In genomic region chr2:234422895-234423505, GRCh38 we compare ENCODE assay signal across 9 cellular contexts.
DNase-seq lines count a peak whose midpoint lies in the region; TF ChIP-seq lines count a peak whose summit lies in the region.
"Had no signal": no experiment of that assay in that cellular context is flagged by ENCODE, and none has a peak within 500 bp of the region (broad histone marks: within the 10 kb centered on the region; RNA-seq: fewer than 3 reads in every experiment).

No MANE protein-coding gene starts in this region.

- H3K36me3 ChIP-seq in hepatocyte (replicated peaks; ENCODE audit: insufficient read depth, low read depth) (no peaks in the 10 kb centered on the region), tibial artery (no peaks in the 10 kb centered on the region), MM.1S (replicated peaks; ENCODE audit: insufficient read depth, low read length) (no peaks in the 10 kb centered on the region)

- H3K9me3 Mint-ChIP-seq in activated T-cell treated with anti-CD3 and anti-CD28 coated beads, Interleukin-2, amount 50 U/mL, for 24 hours, result peaks cover 9% of the 10 kb centered on the region

- TF ChIP-seq CTCF in hepatocyte (IDR thresholded peaks at IDR 0.05; ENCODE audit: poor library complexity), result no peak
- TF ChIP-seq CTCF in tibial artery (IDR thresholded peaks at IDR 0.05), result no peak
- TF ChIP-seq CTCF in MM.1S (IDR thresholded peaks at IDR 0.05; ENCODE audit: low read length), result no peak

- no peaks in the 10 kb centered on the region for H3K27me3 Mint-ChIP-seq in activated T-cell treated with anti-CD3 and anti-CD28 coated beads, Interleukin-2, amount 50 U/mL, for 24 hours

- H3K9me2 ChIP-seq in hepatocyte (replicated peaks; ENCODE audit: insufficient read depth) (no peaks in the 10 kb centered on the region), MM.1S (replicated peaks; ENCODE audit: insufficient read depth, low read length) (no peaks in the 10 kb centered on the region)

- H3K27ac ChIP-seq in hepatocyte, result peak overlapping the region; percentile 80
- H3K27ac ChIP-seq in tibial artery, result no peak overlapping the region
- no peak overlapping the region for H3K27ac ChIP-seq in MM.1S (ENCODE audit: low read length)
- H3K27ac ChIP-seq: 22Rv1 had no signal

- H3K27ac Mint-ChIP-seq in activated T-cell treated with anti-CD3 and anti-CD28 coated beads, Interleukin-2, amount 50 U/mL, for 24 hours, result peak overlapping the region; percentile 71

- WGBS in hepatocyte (ENCODE audit: low lambda C conversion rate, missing lambda C conversion rate), result 93% methylated on average over 8 of the region's 8 CpGs

- H2AFZ ChIP-seq in hepatocyte, result no peak overlapping the region
- H2AFZ ChIP-seq in MM.1S (ENCODE audit: low read length), result no peak overlapping the region

- H4K20me1 ChIP-seq in hepatocyte (ENCODE audit: insufficient read depth, poor library complexity, severe bottlenecking) (no peaks in the 10 kb centered on the region), MM.1S (ENCODE audit: insufficient read depth, low read length) (no peaks in the 10 kb centered on the region)

- no peaks in the 10 kb centered on the region for H3K36me3 Mint-ChIP-seq in activated T-cell treated with anti-CD3 and anti-CD28 coated beads, Interleukin-2, amount 50 U/mL, for 24 hours (ENCODE audit: low read depth)

- DNase-seq in DMS53 (lab: John Stamatoyannopoulos, UW), result peak; percentile 55
- no peak for DNase-seq in DMS53 treated with DMSO at 0.1 percent for 48 hours (lab: John Stamatoyannopoulos, UW; ENCODE audit: unreplicated experiment)
- DNase-seq in activated T-cell treated with anti-CD3 and anti-CD28 coated beads, Interleukin-2, amount 50 U/mL, for 24 hours, result peak; percentile 57
- DNase-seq in hepatocyte (ENCODE audit: low spot score), result no peak
- DNase-seq in stimulated activated naive CD4-positive, alpha-beta T cell treated with Interleukin-2 at 50 U/mL for 16 hours (lab: John Stamatoyannopoulos, UW), result peak; percentile 38
- DNase-seq in tibial artery, result no peak
- no peak for DNase-seq in MM.1S
- DNase-seq in putamen (ENCODE audit: low spot score), result no peak

- H3K79me2 ChIP-seq in hepatocyte (no peaks in the 10 kb centered on the region), MM.1S (ENCODE audit: low read length) (no peaks in the 10 kb centered on the region)

- peaks cover 78% of the 10 kb centered on the region for H3K4me1 Mint-ChIP-seq in activated T-cell treated with anti-CD3 and anti-CD28 coated beads, Interleukin-2, amount 50 U/mL, for 24 hours (ENCODE audit: low read depth)

- H3F3A ChIP-seq in MM.1S (ENCODE audit: insufficient read depth, low read length), result peaks cover 13% of the 10 kb centered on the region; the same call in 1 of the 2 replicates

- H3K4me3 ChIP-seq in hepatocyte, result no peak overlapping the region
- H3K4me3 ChIP-seq in tibial artery, result no peak overlapping the region
- no peak overlapping the region for H3K4me3 ChIP-seq in MM.1S (ENCODE audit: low read length)

- intact Hi-C loops in tibial artery (cut with DNase I; ENCODE audit: low total_unique reads), result no loop called here

- H3K9me3 ChIP-seq in hepatocyte (ENCODE audit: low read depth), result no peaks in the 10 kb centered on the region
- H3K9me3 ChIP-seq in tibial artery, result no peaks in the 10 kb centered on the region
- H3K9me3 ChIP-seq in MM.1S (replicated peaks; ENCODE audit: insufficient read depth, low read length), result no peaks in the 10 kb centered on the region

- H3K27me3 ChIP-seq in hepatocyte, result no peaks in the 10 kb centered on the region
- no peaks in the 10 kb centered on the region for H3K27me3 ChIP-seq in tibial artery
- H3K27me3 ChIP-seq in MM.1S (replicated peaks; ENCODE audit: insufficient read depth, low read length), result no peaks in the 10 kb centered on the region

- H3K4me1 ChIP-seq in hepatocyte (ENCODE audit: insufficient read depth) (peaks cover 4% of the 10 kb centered on the region), tibial artery (peaks cover 0 to 12% (median 6%) of the 10 kb centered on the region in 4 donors), MM.1S (ENCODE audit: low read length) (peaks cover 36% of the 10 kb centered on the region)

- no peak overlapping the region for H3K9ac ChIP-seq in MM.1S (ENCODE audit: low read length)

- peak overlapping the region; percentile 3 for H3K4me3 Mint-ChIP-seq in activated T-cell treated with anti-CD3 and anti-CD28 coated beads, Interleukin-2, amount 50 U/mL, for 24 hours

- H3K4me2 ChIP-seq in hepatocyte (no peak overlapping the region), MM.1S (ENCODE audit: low read depth, low read length) (no peak overlapping the region)

Comparison
In these comparisons a context has a peak if more than half of its experiments do, and no peak if none do; other contexts are left out.
1. DNase-seq: peak in DMS53 (single experiment), activated T-cell treated with anti-CD3 and anti-CD28 coated beads, Interleukin-2, amount 50 U/mL, for 24 hours (single experiment) and stimulated activated naive CD4-positive, alpha-beta T cell treated with Interleukin-2 at 50 U/mL for 16 hours (single experiment); none in DMS53 treated with DMSO at 0.1 percent for 48 hours (single experiment), hepatocyte (single experiment), tibial artery (0 of 2), MM.1S (single experiment) and putamen (single experiment).